9 cellular contexts compared by ENCODE assay signal in the genomic region with DNA sequence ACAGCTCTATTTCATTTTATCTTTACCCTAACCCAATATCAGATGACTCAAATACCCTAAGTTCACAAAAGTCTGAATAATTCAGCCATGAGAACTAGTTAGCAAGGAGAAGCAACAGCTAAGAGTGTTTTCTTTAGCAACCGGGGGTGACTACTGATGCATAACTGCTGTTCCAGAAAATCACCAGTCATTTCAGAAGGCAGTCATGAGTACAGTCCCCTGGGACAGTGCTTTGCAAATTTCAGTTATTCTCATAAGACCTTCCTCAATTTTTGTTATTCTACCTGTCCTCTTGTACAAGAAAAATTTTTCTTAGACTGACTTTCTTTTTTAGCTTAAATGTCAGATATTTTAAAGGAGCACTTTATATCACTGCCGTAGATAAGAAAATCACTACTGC. TPM values are rescaled to one million over a fixed set of nuclear protein-coding genes. Genes with fewer than 3 reads are reported as not detected.
DNase-seq lines count a peak whose midpoint lies in the region; ATAC-seq and TF ChIP-seq lines count a peak whose summit lies in the region.
"Had no signal": no experiment of that assay in that cellular context is flagged by ENCODE, and none has a peak within 500 bp of the region (broad histone marks: within the 10 kb centered on the region; RNA-seq: fewer than 3 reads in every experiment).

No MANE protein-coding gene starts in this region.

- 0 out of 2 replicates have a peak overlapping the region, but pooled peaks have one; percentile 11 for H3K27ac ChIP-seq in DOHH2 (ENCODE audit: low read depth, low read length)
- no peak overlapping the region for H3K27ac ChIP-seq in SK-N-SH (ENCODE audit: low read depth in 2 of 2, low read length in 1 of 2)

- H3F3A ChIP-seq in DOHH2 (ENCODE audit: control insufficient read depth, insufficient read depth) (no peaks in the 10 kb centered on the region), SK-N-SH (replicated peaks; ENCODE audit: insufficient read depth) (no peaks in the 10 kb centered on the region)

- H3K9me3 ChIP-seq in DOHH2 (ENCODE audit: control insufficient read depth, insufficient read depth, low read length) (no peaks in the 10 kb centered on the region), SK-N-SH (no peaks in the 10 kb centered on the region)

- H3K4me2 ChIP-seq in DOHH2 (ENCODE audit: low read length) = peak overlapping the region; percentile 59
- no peak overlapping the region for H3K4me2 ChIP-seq in SK-N-SH

- no peaks in the 10 kb centered on the region for H3K9me3 Mint-ChIP-seq in activated CD4-positive, alpha-beta memory T cell treated with anti-CD3 and anti-CD28 coated beads for 36 hours

- peak overlapping the region; percentile 49 for H3K4me3 ChIP-seq in DOHH2 (ENCODE audit: low read length)
- no peak overlapping the region for H3K4me3 ChIP-seq in SK-N-SH (ENCODE audit: low read depth in 2 of 2, low read length in 1 of 2)

- H3K27me3 Mint-ChIP-seq in activated CD4-positive, alpha-beta memory T cell treated with anti-CD3 and anti-CD28 coated beads for 36 hours = peaks cover 7% of the 10 kb centered on the region

- WGBS in SK-N-SH (ENCODE audit: low lambda C conversion rate) = 80% methylated on average over 2 of the region's 2 CpGs

- H3K9me2 ChIP-seq in DOHH2 (replicated peaks; ENCODE audit: control insufficient read depth, low read length) (no peaks in the 10 kb centered on the region), SK-N-SH (no peaks in the 10 kb centered on the region)

- no peaks in the 10 kb centered on the region for H3K36me3 Mint-ChIP-seq in activated CD4-positive, alpha-beta memory T cell treated with anti-CD3 and anti-CD28 coated beads for 36 hours

- no peak for TF ChIP-seq RAD21 in SK-N-SH (IDR thresholded peaks at IDR 0.05; ENCODE audit: low read length)

- H3K27me3 ChIP-seq in DOHH2 (ENCODE audit: control insufficient read depth, low read length) = peaks cover 4% of the 10 kb centered on the region
- no peaks in the 10 kb centered on the region for H3K27me3 ChIP-seq in SK-N-SH (ENCODE audit: insufficient read depth)

- H3K9ac ChIP-seq in SK-N-SH = no peak overlapping the region

- H4K20me1 ChIP-seq in DOHH2 (ENCODE audit: control insufficient read depth, insufficient read depth, low read depth, low read length) = peaks cover 4% of the 10 kb centered on the region; the same call in 1 of the 2 replicates
- no peaks in the 10 kb centered on the region for H4K20me1 ChIP-seq in SK-N-SH (ENCODE audit: insufficient read depth)

- no peak overlapping the region for H3K4me3 Mint-ChIP-seq in activated CD4-positive, alpha-beta memory T cell treated with anti-CD3 and anti-CD28 coated beads for 36 hours

- CTCF ChIA-PET in activated CD4-positive, alpha-beta memory T cell treated with anti-CD3 and anti-CD28 coated beads for 36 hours (lab: Charles Lee) = interaction anchor here (0.9 kb wide), 1 partner anchor 8 kb away, joined by 3 read pairs; no protein-coding TSS in a partner anchor
- CTCF ChIA-PET in SK-N-SH (lab: Yijun Ruan, JAX) = interaction anchor here (1.5 kb wide), 1 partner anchor 451 kb away, joined by 3 read pairs; no protein-coding TSS in a partner anchor

- H3K4me1 ChIP-seq in DOHH2 (ENCODE audit: control insufficient read depth, low read length) = peaks cover 28% of the 10 kb centered on the region
- no peaks in the 10 kb centered on the region for H3K4me1 ChIP-seq in SK-N-SH (ENCODE audit: control insufficient read depth in 1 of 2, insufficient read depth in 2 of 2, low read depth in 1 of 2, low read length in 1 of 2)

- H3K36me3 ChIP-seq in DOHH2 (ENCODE audit: control insufficient read depth, low read length) (no peaks in the 10 kb centered on the region), SK-N-SH (replicated peaks in 1 of 2; ENCODE audit: control insufficient read depth in 1 of 2, insufficient read depth in 2 of 2, low read length in 1 of 2) (no peaks in the 10 kb centered on the region)

- intact Hi-C loops in activated CD4-positive, alpha-beta memory T cell treated with anti-CD3 and anti-CD28 coated beads for 36 hours (cut with micrococcal nuclease) = no loop called here
- intact Hi-C loops in sciatic nerve (cut with DNase I) = no loop called here

- no peak for DNase-seq in globus pallidus (ENCODE audit: low spot score)
- no peak for DNase-seq in activated CD4-positive, alpha-beta memory T cell treated with anti-CD3 and anti-CD28 coated beads for 36 hours
- DNase-seq in SK-N-SH = no peak
- no peak for DNase-seq in sciatic nerve (ENCODE audit: low spot score)
- DNase-seq: DMS79 treated with DMSO at 0.1 percent for 48 hours had no signal

- ATAC-seq in GM21367 (IDR thresholded peaks at IDR 0.05; ENCODE audit: unreplicated experiment) (peak; percentile 99), HG03439 (IDR thresholded peaks at IDR 0.05; ENCODE audit: unreplicated experiment) (peak; percentile 97), esophagus mucosa (peak; percentile 60), sciatic nerve (no peak)

- H3K4me1 Mint-ChIP-seq in activated CD4-positive, alpha-beta memory T cell treated with anti-CD3 and anti-CD28 coated beads for 36 hours (ENCODE audit: low read depth) = no peaks in the 10 kb centered on the region

- H2AFZ ChIP-seq in SK-N-SH (ENCODE audit: low read depth) = no peak overlapping the region

- H3K79me2 ChIP-seq in DOHH2 (ENCODE audit: control insufficient read depth, low read length) (no peaks in the 10 kb centered on the region), SK-N-SH (ENCODE audit: insufficient read depth) (no peaks in the 10 kb centered on the region)

- no peak for TF ChIP-seq CTCF in DOHH2 (IDR thresholded peaks at IDR 0.05; ENCODE audit: low read depth, low read length, poor library complexity, severe bottlenecking)
- no peak for TF ChIP-seq CTCF in SK-N-SH (IDR thresholded peaks at IDR 0.05)

- H3K27ac Mint-ChIP-seq in activated CD4-positive, alpha-beta memory T cell treated with anti-CD3 and anti-CD28 coated beads for 36 hours = no peak overlapping the region

- no peak for TF ChIP-seq EP300 in SK-N-SH (IDR thresholded peaks at IDR 0.05; ENCODE audit: borderline replicate concordance in 1 of 2, low read depth in 1 of 2, low read length in 1 of 2)

- POLR2A ChIA-PET in activated CD4-positive, alpha-beta memory T cell treated with anti-CD3 and anti-CD28 coated beads for 36 hours (lab: Charles Lee) = no interaction called here
- POLR2A ChIA-PET in SK-N-SH (lab: Yijun Ruan, JAX) = no interaction called here

TF ChIP-seq in SK-N-SH, 30 proteins besides CTCF, POLR2A, EP300 and RAD21 (continues in another document):
- TF ChIP-seq SIN3A (IDR thresholded peaks at IDR 0.05; ENCODE audit: borderline replicate concordance, low read depth, low read length) = no peak
- TF ChIP-seq, protein P1, sequence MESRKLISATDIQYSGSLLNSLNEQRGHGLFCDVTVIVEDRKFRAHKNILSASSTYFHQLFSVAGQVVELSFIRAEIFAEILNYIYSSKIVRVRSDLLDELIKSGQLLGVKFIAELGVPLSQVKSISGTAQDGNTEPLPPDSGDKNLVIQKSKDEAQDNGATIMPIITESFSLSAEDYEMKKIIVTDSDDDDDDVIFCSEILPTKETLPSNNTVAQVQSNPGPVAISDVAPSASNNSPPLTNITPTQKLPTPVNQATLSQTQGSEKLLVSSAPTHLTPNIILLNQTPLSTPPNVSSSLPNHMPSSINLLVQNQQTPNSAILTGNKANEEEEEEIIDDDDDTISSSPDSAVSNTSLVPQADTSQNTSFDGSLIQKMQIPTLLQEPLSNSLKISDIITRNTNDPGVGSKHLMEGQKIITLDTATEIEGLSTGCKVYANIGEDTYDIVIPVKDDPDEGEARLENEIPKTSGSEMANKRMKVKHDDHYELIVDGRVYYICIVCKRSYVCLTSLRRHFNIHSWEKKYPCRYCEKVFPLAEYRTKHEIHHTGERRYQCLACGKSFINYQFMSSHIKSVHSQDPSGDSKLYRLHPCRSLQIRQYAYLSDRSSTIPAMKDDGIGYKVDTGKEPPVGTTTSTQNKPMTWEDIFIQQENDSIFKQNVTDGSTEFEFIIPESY (IDR thresholded peaks at IDR 0.05; ENCODE audit: borderline replicate concordance, low read depth) = no peak
- no peak for TF ChIP-seq MXI1 (IDR thresholded peaks at IDR 0.05; ENCODE audit: low read depth, low read length)
- no peak for TF ChIP-seq TEAD4 (IDR thresholded peaks at IDR 0.05; ENCODE audit: borderline replicate concordance, insufficient read depth)
- TF ChIP-seq RCOR1 (IDR thresholded peaks at IDR 0.05; ENCODE audit: low read length) = no peak
- no peak for TF ChIP-seq EZH2phosphoT487 (IDR thresholded peaks at IDR 0.05; ENCODE audit: borderline replicate concordance, low read depth)
- no peak for TF ChIP-seq IRF3 (IDR thresholded peaks at IDR 0.05; ENCODE audit: low read depth, low read length)
- TF ChIP-seq FOSL2 (IDR thresholded peaks at IDR 0.05; ENCODE audit: borderline replicate concordance, low read depth) = no peak
- no peak for TF ChIP-seq MEF2A (IDR thresholded peaks at IDR 0.05; ENCODE audit: borderline replicate concordance, low read depth)
- TF ChIP-seq FOXM1 (IDR thresholded peaks at IDR 0.05; ENCODE audit: low read depth) = no peak
- TF ChIP-seq GATA2 (CRISPR knock-in tag; IDR thresholded peaks at IDR 0.05) = no peak

RNA-seq across cellular contexts. Expression of gene BANK1, which starts 16.4 kb away (rescaled TPM):
- 1.3 TPM for total RNA-seq in esophagus mucosa
- total RNA-seq in activated CD4-positive, alpha-beta memory T cell treated with anti-CD3 and anti-CD28 coated beads for 36 hours = not detected
- polyA plus RNA-seq in SK-N-SH (2012; rRNA removed) = 0.05 TPM in 1 of 2 replicates, not detected in the other
- polyA plus RNA-seq in SK-N-SH (2012; cell fraction: cytosol; rRNA removed) = 0.04 TPM in 1 of 2 replicates, not detected in the other
- 0.02 TPM in 1 of 2 replicates, not detected in the other for polyA plus RNA-seq in SK-N-SH (2012; cell fraction: nucleus; rRNA removed)
- 5.3 TPM for total RNA-seq in sciatic nerve
